Comparison of ENCODE assay signal across 8 cellular contexts in genomic region chr17:78421534-78422266, GRCh38. TPM values are rescaled to one million over a fixed set of nuclear protein-coding genes. Genes with fewer than 3 reads are reported as not detected.
DNase-seq lines count a peak whose midpoint lies in the region; ATAC-seq lines count a peak whose summit lies in the region.

No MANE protein-coding gene starts in this region.

- ATAC-seq in GM21576 (IDR thresholded peaks at IDR 0.05; ENCODE audit: unreplicated experiment) = peak; percentile 47
- ATAC-seq in activated CD8-positive, alpha-beta T cell treated with anti-CD3 and anti-CD28 coated beads, Interleukin-2, amount 10 ng/mL, durations not matched to agents 7 days and 5 days = peak; percentile 82
- ATAC-seq in GM18517 (IDR thresholded peaks at IDR 0.05; ENCODE audit: unreplicated experiment) = no peak

- H3K9me3 Mint-ChIP-seq in activated CD8-positive, alpha-beta T cell treated with anti-CD3 and anti-CD28 coated beads, Interleukin-2, amount 10 ng/mL, durations not matched to agents 7 days and 5 days (ENCODE audit: insufficient read depth) = no peaks in the 10 kb centered on the region

- CTCF ChIA-PET in activated CD8-positive, alpha-beta T cell treated with anti-CD3 and anti-CD28 coated beads, Interleukin-2, amount 10 ng/mL, durations not matched to agents 7 days and 5 days (lab: Charles Lee) = interaction anchor here (0.7 to 6.2 kb wide), 36 partner anchors 11 to 294 kb away, joined by 3 to 86 read pairs (median 5); partner anchors contain the start of gene PGS1

- no peak overlapping the region for H3K4me3 Mint-ChIP-seq in activated CD8-positive, alpha-beta T cell treated with anti-CD3 and anti-CD28 coated beads, Interleukin-2, amount 10 ng/mL, durations not matched to agents 7 days and 5 days

- peaks cover 51% of the 10 kb centered on the region for H3K36me3 Mint-ChIP-seq in activated CD8-positive, alpha-beta T cell treated with anti-CD3 and anti-CD28 coated beads, Interleukin-2, amount 10 ng/mL, durations not matched to agents 7 days and 5 days (ENCODE audit: low read depth)

- no peaks in the 10 kb centered on the region for H3K27me3 Mint-ChIP-seq in activated CD8-positive, alpha-beta T cell treated with anti-CD3 and anti-CD28 coated beads, Interleukin-2, amount 10 ng/mL, durations not matched to agents 7 days and 5 days (ENCODE audit: low read depth)

- POLR2A ChIA-PET in activated CD8-positive, alpha-beta T cell treated with anti-CD3 and anti-CD28 coated beads, Interleukin-2, amount 10 ng/mL, durations not matched to agents 7 days and 5 days (lab: Charles Lee) = interaction anchor here (0.6 kb wide), 1 partner anchor 59 kb away, joined by 3 read pairs; no protein-coding TSS in a partner anchor

- H3K27ac Mint-ChIP-seq in activated CD8-positive, alpha-beta T cell treated with anti-CD3 and anti-CD28 coated beads, Interleukin-2, amount 10 ng/mL, durations not matched to agents 7 days and 5 days = peak overlapping the region; percentile 39

- DNase-seq in AG08396 (ENCODE audit: low spot score) = peak; percentile 92
- peak; percentile 54 for DNase-seq in NCI-H748 (lab: John Stamatoyannopoulos, UW; ENCODE audit: unreplicated experiment)
- DNase-seq in activated CD8-positive, alpha-beta T cell treated with anti-CD3 and anti-CD28 coated beads, Interleukin-2, amount 10 ng/mL, durations not matched to agents 7 days and 5 days = peak; percentile 79
- DNase-seq in effector CD4-positive, alpha-beta T cell = peak; percentile 69
- DNase-seq in medulla oblongata (ENCODE audit: extremely low spot score) = peak; percentile 82
- peak; percentile 25 to 46 for DNase-seq in stimulated activated CD8-positive, alpha-beta memory T cell treated with anti-CD3 and anti-CD28 coated beads, Interleukin-15, amount 100 ng/mL, for 4 hours (ENCODE audit: low read depth in 2 of 2)

- peaks cover 23% of the 10 kb centered on the region for H3K4me1 Mint-ChIP-seq in activated CD8-positive, alpha-beta T cell treated with anti-CD3 and anti-CD28 coated beads, Interleukin-2, amount 10 ng/mL, durations not matched to agents 7 days and 5 days (ENCODE audit: low read depth)

RNA-seq across cellular contexts. Expression of gene PGS1, which starts 43.3 kb away (rescaled TPM):
- 10 to 100 TPM; 46.5 to 51.0 TPM for total RNA-seq in activated CD8-positive, alpha-beta T cell treated with anti-CD3 and anti-CD28 coated beads, Interleukin-2, amount 10 ng/mL, durations not matched to agents 7 days and 5 days

Comparison
In these comparisons a context has a peak if more than half of its experiments do, and no peak if none do; other contexts are left out.
1. DNase-seq: peak in every context shown above with its lines; median percentile 92 in AG08396; 82 in medulla oblongata; 79 in activated CD8-positive, alpha-beta T cell treated with anti-CD3 and anti-CD28 coated beads, Interleukin-2, amount 10 ng/mL, durations not matched to agents 7 days and 5 days; 69 in effector CD4-positive, alpha-beta T cell; 54 in NCI-H748; 36 in stimulated activated CD8-positive, alpha-beta memory T cell treated with anti-CD3 and anti-CD28 coated beads, Interleukin-15, amount 100 ng/mL, for 4 hours.